13 cellular contexts compared by ENCODE assay signal in genomic region chr1:18360251-18360650, GRCh38.
"Had no signal": no experiment of that assay in that cellular context is flagged by ENCODE, and none has a peak within 500 bp of the region (broad histone marks: within the 10 kb centered on the region; RNA-seq: fewer than 3 reads in every experiment).

No MANE protein-coding gene starts in this region.

- H3K36me3 Mint-ChIP-seq: naive thymus-derived CD8-positive, alpha-beta T cell; stimulated activated effector memory CD8-positive, alpha-beta T cell treated with anti-CD3 and anti-CD28 coated beads, Interleukin-12 subunit alpha, Interleukin-12 subunit beta, amount 100 ng/mL, for 72 hours had no signal

- H3K9me3 Mint-ChIP-seq: activated CD4-positive, alpha-beta memory T cell treated with anti-CD3 and anti-CD28 coated beads, Interleukin-2, amount 10 ng/mL, durations not matched to agents 7 days and 5 days; activated T-cell treated with anti-CD3 and anti-CD28 coated beads, Interleukin-2, amount 50 U/mL, for 24 hours; naive thymus-derived CD8-positive, alpha-beta T cell; stimulated activated effector memory CD8-positive, alpha-beta T cell treated with anti-CD3 and anti-CD28 coated beads, Interleukin-12 subunit alpha, Interleukin-12 subunit beta, amount 100 ng/mL, for 72 hours had no signal

- H3K4me3 Mint-ChIP-seq: activated CD4-positive, alpha-beta memory T cell treated with anti-CD3 and anti-CD28 coated beads, Interleukin-2, amount 10 ng/mL, durations not matched to agents 7 days and 5 days; activated T-cell treated with anti-CD3 and anti-CD28 coated beads, Interleukin-2, amount 50 U/mL, for 24 hours; naive thymus-derived CD8-positive, alpha-beta T cell; stimulated activated effector memory CD8-positive, alpha-beta T cell treated with anti-CD3 and anti-CD28 coated beads, Interleukin-12 subunit alpha, Interleukin-12 subunit beta, amount 100 ng/mL, for 72 hours had no signal

- H3K4me1 Mint-ChIP-seq: activated CD4-positive, alpha-beta memory T cell treated with anti-CD3 and anti-CD28 coated beads, Interleukin-2, amount 10 ng/mL, durations not matched to agents 7 days and 5 days; stimulated activated effector memory CD8-positive, alpha-beta T cell treated with anti-CD3 and anti-CD28 coated beads, Interleukin-12 subunit alpha, Interleukin-12 subunit beta, amount 100 ng/mL, for 72 hours had no signal

- DNase-seq: activated CD4-positive, alpha-beta memory T cell treated with anti-CD3 and anti-CD28 coated beads, Interleukin-2, amount 10 ng/mL, durations not matched to agents 7 days and 5 days; activated naive CD4-positive, alpha-beta T cell treated with anti-CD3 and anti-CD28 coated beads, Interleukin-2, amount 50 U/mL, for 16 hours; activated T-cell treated with anti-CD3 and anti-CD28 coated beads, Interleukin-2, amount 50 U/mL, for 24 hours; adrenal gland; hippocampal formation; left lung; mucosa of descending colon; naive thymus-derived CD8-positive, alpha-beta T cell; pancreas; retina; WERI-Rb-1 had no signal

- ATAC-seq: left lung; mucosa of descending colon; naive thymus-derived CD8-positive, alpha-beta T cell; pancreas; stimulated activated effector memory CD8-positive, alpha-beta T cell treated with anti-CD3 and anti-CD28 coated beads, Interleukin-12 subunit alpha, Interleukin-12 subunit beta, amount 100 ng/mL, for 72 hours; upper lobe of right lung had no signal

- H3K27ac Mint-ChIP-seq: activated CD4-positive, alpha-beta memory T cell treated with anti-CD3 and anti-CD28 coated beads, Interleukin-2, amount 10 ng/mL, durations not matched to agents 7 days and 5 days; activated T-cell treated with anti-CD3 and anti-CD28 coated beads, Interleukin-2, amount 50 U/mL, for 24 hours; naive thymus-derived CD8-positive, alpha-beta T cell; stimulated activated effector memory CD8-positive, alpha-beta T cell treated with anti-CD3 and anti-CD28 coated beads, Interleukin-12 subunit alpha, Interleukin-12 subunit beta, amount 100 ng/mL, for 72 hours had no signal
